ENCODE assay signal across 26 cellular contexts in genomic region chr1:68093737-68094136, GRCh38. TPM values are rescaled to one million over a fixed set of nuclear protein-coding genes. Genes with fewer than 3 reads are reported as not detected.
A peak's percentile ranks its signal among the peaks of the same experiment; 100 is the strongest.
DNase-seq lines count a peak whose midpoint lies in the region; FAIRE-seq and TF ChIP-seq lines count a peak whose summit lies in the region.
"Had no signal": no experiment of that assay in that cellular context is flagged by ENCODE, and none has a peak within 500 bp of the region (broad histone marks: within the 10 kb centered on the region; RNA-seq: fewer than 3 reads in every experiment).

No MANE protein-coding gene starts in this region.

- H3K9me3 ChIP-seq in keratinocyte (ENCODE audit: control insufficient read depth, low read depth, low read length) = no peaks in the 10 kb centered on the region
- H3K9me3 ChIP-seq: ovary had no signal

- H3K27me3 ChIP-seq in keratinocyte (ENCODE audit: control insufficient read depth, extremely low read depth, insufficient read depth, low read length) = no peaks in the 10 kb centered on the region
- H3K27me3 ChIP-seq: ovary had no signal

- H3K4me3 ChIP-seq in astrocyte of the cerebellum (ENCODE audit: low read depth, low read length) = no peak overlapping the region
- no peak overlapping the region for H3K4me3 ChIP-seq in keratinocyte (ENCODE audit: control insufficient read depth in 2 of 3, extremely low read depth in 1 of 3, insufficient read depth in 2 of 3, low read depth in 1 of 3, low read length in 3 of 3)
- H3K4me3 ChIP-seq: lung, ovary had no signal

- H3K9me1 ChIP-seq in keratinocyte (ENCODE audit: control insufficient read depth, extremely low read depth, insufficient read depth, low read length) = no peaks in the 10 kb centered on the region

- no peak overlapping the region for H2AFZ ChIP-seq in keratinocyte (ENCODE audit: control insufficient read depth, low read length)

- peak; percentile 17 for FAIRE-seq in keratinocyte (lab: Jason Lieb, UNC)
- FAIRE-seq: endometrium, islet of Langerhans had no signal

- no peaks in the 10 kb centered on the region for H3K4me1 ChIP-seq in keratinocyte (ENCODE audit: control insufficient read depth, extremely low read depth, insufficient read depth, low read length)

- no peak overlapping the region for H3K27ac ChIP-seq in keratinocyte (ENCODE audit: control insufficient read depth, insufficient read depth, low read length)
- H3K27ac ChIP-seq: ovary had no signal

- H4K20me1 ChIP-seq in keratinocyte (ENCODE audit: control insufficient read depth, extremely low read depth, insufficient read depth, low read length) = no peaks in the 10 kb centered on the region

- H3K4me2 ChIP-seq in keratinocyte (ENCODE audit: control insufficient read depth, extremely low read depth, insufficient read depth, low read depth, low read length) = no peak overlapping the region

- TF ChIP-seq CTCF in astrocyte of the cerebellum (IDR thresholded peaks at IDR 0.05; ENCODE audit: low read depth, low read length, missing control alignments) (no peak), keratinocyte (optimal IDR thresholded peaks at IDR 0.05 in 1 of 3, IDR thresholded peaks at IDR 0.05 in 1 of 3, conservative IDR thresholded peaks at IDR 0.05 in 1 of 3; ENCODE audit: extremely low read depth in 1 of 3, insufficient read depth in 2 of 3, low read length in 3 of 3) (no peak)

- DNase-seq in AG20443 (ENCODE audit: low spot score) (peak; percentile 29), HT1080 (ENCODE audit: low read depth) (peak; percentile 19), astrocyte of the cerebellum (ENCODE audit: low read depth) (peak; percentile 33), keratinocyte (ENCODE audit: low read depth, low spot score) (no peak), middle frontal gyrus (ENCODE audit: extremely low spot score, low spot score) (no peak), NCI-H1092 treated with DMSO at 0.1 percent for 48 hours (lab: John Stamatoyannopoulos, UW) (no peak), NCI-H2196 (lab: John Stamatoyannopoulos, UW; ENCODE audit: unreplicated experiment) (no peak)
- no peak for DNase-seq in activated naive CD4-positive, alpha-beta T cell treated with anti-CD3 and anti-CD28 coated beads, Interleukin-2, amount 50 U/mL, for 16 hours
- DNase-seq: activated CD4-positive, alpha-beta T cell treated with anti-CD3 and anti-CD28 coated beads, Interleukin-2, amount 50 U/mL, for 48 hours; activated naive CD4-positive, alpha-beta T cell treated with anti-CD3 and anti-CD28 coated beads for 36 hours; amniotic stem cell; C1 segment of cervical spinal cord; caudate nucleus; COR-L47; MV-4-11; NCI-H146; NCI-H510A treated with DMSO at 0.1 percent for 48 hours; ovary; right cardiac atrium; SIG-M5; stimulated activated CD4-positive, alpha-beta T cell treated with anti-CD3 and anti-CD28 coated beads, Interleukin-4, amount 100 ng/mL, for 1 hour; substantia nigra; T-cell had no signal

- H3K9ac ChIP-seq in keratinocyte (ENCODE audit: control insufficient read depth, extremely low read depth, insufficient read depth, low read length) = no peak overlapping the region

- no peaks in the 10 kb centered on the region for H3K36me3 ChIP-seq in keratinocyte (ENCODE audit: control insufficient read depth in 2 of 2, extremely low read depth in 1 of 2, insufficient read depth in 2 of 2, low read length in 2 of 2)
- H3K36me3 ChIP-seq: ovary had no signal

- dilution Hi-C loops in keratinocyte (cut with MboI; ENCODE audit: extremely low pct_ligation_motif_present, low sequenced_read_pairs) = no loop called here

- in situ Hi-C loops in astrocyte of the cerebellum (cut with HindIII; ENCODE audit: low sequenced_read_pairs) = no loop called here

- H3K79me2 ChIP-seq in keratinocyte (ENCODE audit: control insufficient read depth, insufficient read depth, low read length) = no peaks in the 10 kb centered on the region

RNA-seq across cellular contexts. Expression of gene DIRAS3, which starts 43.3 kb away (rescaled TPM):
- total RNA-seq in HT1080 (2014; rRNA removed; shearing (Covaris generic)) = 0.14 TPM in 1 of 2 replicates, not detected in the other
- 0.06 TPM in 1 of 2 replicates, not detected in the other for polyA plus RNA-seq in HT1080 (2015; cell fraction: cytosol; rRNA removed)
- polyA plus RNA-seq in HT1080 (2015; cell fraction: nucleus; rRNA removed) = 0.16 and 0.53 TPM in 2 replicates
- 0.14 to 0.23 TPM (median 0.20 TPM) in 3 replicates for polyA plus RNA-seq in keratinocyte
- not detected for polyA plus RNA-seq in keratinocyte (2011; ENCODE audit: low read depth)
- polyA plus RNA-seq in keratinocyte (2011; cell fraction: cytosol; rRNA removed) = 0.10 and 0.13 TPM in 2 replicates
- polyA plus RNA-seq in keratinocyte (2011; cell fraction: nucleus; rRNA removed) = 0.29 and 0.57 TPM in 2 replicates
- polyA plus RNA-seq in keratinocyte (2012; ENCODE audit: low replicate concordance) = 0.07 and 0.21 TPM in 2 replicates
- polyA minus RNA-seq in keratinocyte = 0.32 to 0.53 TPM in 2 of 3 replicates, not detected in the other
- not detected for polyA minus RNA-seq in keratinocyte (2011; cell fraction: cytosol; rRNA and poly(A)+ RNA removed)
- polyA minus RNA-seq in keratinocyte (2011; cell fraction: nucleus; rRNA and poly(A)+ RNA removed) = 0.32 TPM in 1 of 2 replicates, not detected in the other
- total RNA-seq: activated naive CD4-positive, alpha-beta T cell treated with anti-CD3 and anti-CD28 coated beads for 36 hours; T-cell had no signal

Comparison
In these comparisons a context has a peak if more than half of its experiments do, and no peak if none do; other contexts are left out.
1. DNase-seq: peak in AG20443 (single experiment), HT1080 (single experiment) and astrocyte of the cerebellum (single experiment); none in keratinocyte (single experiment), middle frontal gyrus (single experiment), activated naive CD4-positive, alpha-beta T cell treated with anti-CD3 and anti-CD28 coated beads, Interleukin-2, amount 50 U/mL, for 16 hours (single experiment), NCI-H1092 treated with DMSO at 0.1 percent for 48 hours (single experiment) and NCI-H2196 (single experiment).